Comparison of ENCODE assay signal across 24 cellular contexts in the genomic region with DNA sequence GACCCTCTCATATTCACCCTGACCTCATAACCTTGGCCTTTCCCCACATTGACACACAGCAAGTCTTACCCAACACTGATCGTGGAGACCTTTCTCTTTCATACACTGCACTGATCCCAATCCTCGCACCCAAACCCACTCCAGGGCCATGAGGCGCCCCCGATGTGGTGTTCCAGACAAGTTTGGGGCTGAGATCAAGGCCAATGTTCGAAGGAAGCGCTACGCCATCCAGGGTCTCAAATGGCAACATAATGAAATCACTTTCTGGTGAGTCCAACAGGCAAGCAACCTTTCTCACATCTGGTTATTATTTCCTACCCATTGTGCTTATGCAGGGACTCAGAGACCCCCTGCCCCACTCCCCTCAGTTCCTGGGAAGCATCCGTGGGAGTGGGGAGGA. TPM values are rescaled to one million over a fixed set of nuclear protein-coding genes. Genes with fewer than 3 reads are reported as not detected.
A peak's percentile ranks its signal among the peaks of the same experiment; 100 is the strongest.
DNase-seq lines count a peak whose midpoint lies in the region; ATAC-seq, FAIRE-seq and TF ChIP-seq lines count a peak whose summit lies in the region.
"Had no signal": no experiment of that assay in that cellular context is flagged by ENCODE, and none has a peak within 500 bp of the region (broad histone marks: within the 10 kb centered on the region; RNA-seq: fewer than 3 reads in every experiment).

No MANE protein-coding gene starts in this region.

- peaks cover 62% of the 10 kb centered on the region for H3K4me1 ChIP-seq in adipocyte (ENCODE audit: control insufficient read depth, insufficient read depth, low read length)
- peaks cover 33% of the 10 kb centered on the region for H3K4me1 ChIP-seq in HepG2 (ENCODE audit: insufficient read depth, low read length)
- H3K4me1 ChIP-seq in tibial artery = peaks cover 3 to 69% (median 43%) of the 10 kb centered on the region in 4 donors
- H3K4me1 ChIP-seq: neural progenitor cell, prostate gland had no signal

- no peak for TF ChIP-seq POLR2A in HepG2 (IDR thresholded peaks at IDR 0.05; ENCODE audit: insufficient read depth in 1 of 2, low read depth in 2 of 2, low read length in 2 of 2)

- H3K9me3 ChIP-seq in adipocyte (ENCODE audit: control insufficient read depth, low read length) (no peaks in the 10 kb centered on the region), HepG2 (ENCODE audit: low read length) (no peaks in the 10 kb centered on the region), tibial artery (no peaks in the 10 kb centered on the region)
- H3K9me3 ChIP-seq: Peyer's patch, prostate gland had no signal

- POLR2A ChIA-PET in HepG2 (lab: Yijun Ruan, JAX) = interaction anchor here (1.4 kb wide), 1 partner anchor 165 kb away, joined by 5 read pairs; no protein-coding TSS in a partner anchor

- intact Hi-C loops in HepG2 (cut with micrococcal nuclease; ENCODE audit: unreplicated experiment) = no loop called here
- intact Hi-C loops in tibial artery (cut with DNase I; ENCODE audit: low total_unique reads) = loop anchor here (5.0 kb wide), 1 partner anchor 141 kb away; the partner anchor contains the start of gene AJUBA

- no peak overlapping the region for H3K27ac ChIP-seq in HepG2 (ENCODE audit: extremely low read length, insufficient read depth, low read length)
- H3K27ac ChIP-seq in tibial artery = peak overlapping the region; percentile 92 to 97
- H3K27ac ChIP-seq: neural progenitor cell, prostate gland, SK-N-MC had no signal

- peaks cover 60% of the 10 kb centered on the region for H3K36me3 ChIP-seq in adipocyte (ENCODE audit: control insufficient read depth, insufficient read depth, low read length, severe bottlenecking)
- no peaks in the 10 kb centered on the region for H3K36me3 ChIP-seq in HepG2 (replicated peaks in 1 of 2; ENCODE audit: control insufficient read depth in 1 of 2, insufficient read depth in 2 of 2, low read length in 2 of 2)
- H3K36me3 ChIP-seq in tibial artery = peaks cover 56 to 60% (median 57%) of the 10 kb centered on the region in 3 donors
- H3K36me3 ChIP-seq: neural progenitor cell had no signal

- no peak overlapping the region for H3K4me2 ChIP-seq in HepG2 (ENCODE audit: low read depth, low read length)
- H3K4me2 ChIP-seq: neural progenitor cell had no signal

- CTCF ChIA-PET in HepG2 (lab: Yijun Ruan, JAX; ENCODE audit: low intra/inter-chr PET ratio, low total read pairs) = no interaction called here

- TF ChIP-seq CTCF in HepG2 (CRISPR knock-in tag; IDR thresholded peaks at IDR 0.05) (no peak), tibial artery (IDR thresholded peaks at IDR 0.05) (no peak)

- no TSS peak for BruUV-seq in HepG2 (replicated peaks; lab: Mats Ljungman, UMichigan)

- in situ Hi-C loops in HepG2 (cut with HindIII; ENCODE audit: extremely low pct_ligation_motif_present, low pct_unique_long_range_greater_than_20kb) = no loop called here

- H2AFZ ChIP-seq in HepG2 (ENCODE audit: low read length) = no peak overlapping the region
- H2AFZ ChIP-seq: neural progenitor cell had no signal

- no peaks in the 10 kb centered on the region for H3K79me2 ChIP-seq in HepG2 (ENCODE audit: insufficient read depth, low read length)

- H3K27me3 ChIP-seq in adipocyte (replicated peaks; ENCODE audit: control insufficient read depth, insufficient read depth, low read length) (no peaks in the 10 kb centered on the region), HepG2 (ENCODE audit: control insufficient read depth in 1 of 2, insufficient read depth in 2 of 2, low read length in 2 of 2) (peaks cover 1 to 5% of the 10 kb centered on the region in 2 experiments; a peak in 1 of 5 replicates), tibial artery (no peaks in the 10 kb centered on the region)
- H3K27me3 ChIP-seq: Peyer's patch had no signal

- FAIRE-seq in HepG2 (lab: Jason Lieb, UNC) = no peak
- FAIRE-seq: G401.6, GM18507, keratinocyte had no signal

- TF ChIP-seq EP300 in HepG2 (IDR thresholded peaks at IDR 0.05; ENCODE audit: low read depth in 2 of 2, low read length in 2 of 2) (no peak), HepG2 (CRISPR knock-in tag; IDR thresholded peaks at IDR 0.05; ENCODE audit: borderline replicate concordance) (no peak)

- no peaks in the 10 kb centered on the region for H4K20me1 ChIP-seq in HepG2 (ENCODE audit: insufficient read depth, low read length)

- WGBS in HepG2 (ENCODE audit: low lambda C conversion rate) = 59% methylated on average over 8 of the region's 8 CpGs

- H3K4me3 ChIP-seq in adipocyte (ENCODE audit: low read length) (no peak overlapping the region), HepG2 (replicated peaks in 1 of 3; ENCODE audit: insufficient read depth in 1 of 3, low read depth in 2 of 3, low read length in 3 of 3) (no peak overlapping the region), tibial artery (no peak overlapping the region)
- H3K4me3 ChIP-seq: neural progenitor cell, Peyer's patch, prostate gland, SK-N-MC had no signal

- peak overlapping the region; percentile 76 for H3K9ac ChIP-seq in adipocyte (ENCODE audit: low read length)
- no peak overlapping the region for H3K9ac ChIP-seq in HepG2 (ENCODE audit: insufficient read depth, low read depth, low read length)
- H3K9ac ChIP-seq: neural progenitor cell had no signal

- ATAC-seq in HepG2 (no peak), HG02798 (IDR thresholded peaks at IDR 0.05; ENCODE audit: poor library complexity, unreplicated experiment) (no peak)
- ATAC-seq: activated CD8-positive, alpha-beta memory T cell treated with anti-CD3 and anti-CD28 coated beads, Interleukin-2, amount 10 ng/mL, durations not matched to agents 7 days and 5 days; CD8-positive, alpha-beta T cell; esophagus mucosa; T-helper 17 cell had no signal

- no peak for TF ChIP-seq RAD21 in HepG2 (CRISPR knock-in tag; IDR thresholded peaks at IDR 0.05)

- DNase-seq in adipocyte (ENCODE audit: low read depth) = no peak
- no peak for DNase-seq in HepG2 (ENCODE audit: low spot score)
- DNase-seq in tibial artery = peak in 1 of 2 donors; percentile 44
- DNase-seq in NCI-H82 (lab: John Stamatoyannopoulos, UW) = no peak
- DNase-seq in NCI-H510A (lab: John Stamatoyannopoulos, UW) = no peak
- DNase-seq: activated CD4-positive, alpha-beta T cell treated with anti-CD3 and anti-CD28 coated beads, Interleukin-2, amount 10 ng/mL, durations not matched to agents 24 days and 14 days; activated CD8-positive, alpha-beta memory T cell treated with anti-CD3 and anti-CD28 coated beads, Interleukin-2, amount 10 ng/mL, durations not matched to agents 7 days and 5 days; CD8-positive, alpha-beta T cell; KG1; MV-4-11; NCI-H524; stimulated activated CD4-positive, alpha-beta T cell treated with anti-CD3 and anti-CD28 coated beads, Interleukin-1b, Interleukin-23, amount 100 ng/mL, for 48 hours; T-helper 17 cell had no signal

RNA-seq across cellular contexts. Expression of gene MMP14, which starts 5.4 kb away (rescaled TPM):
- 1.6 and 5.2 TPM in 2 replicates for total RNA-seq in HepG2 (2016; rRNA removed; fragmentation: Illumina TruSeq; extraction: Trizol)
- total RNA-seq in HepG2 (2016; cell fraction: cytosol; rRNA removed; fragmentation: Illumina TruSeq; extraction: Trizol; ENCODE audit: low read depth) = 0.20 and 0.44 TPM in 2 replicates
- 2.1 and 5.2 TPM in 2 replicates for total RNA-seq in HepG2 (2016; cell fraction: insoluble cytoplasmic fraction; rRNA removed; fragmentation: Illumina TruSeq; extraction: Trizol)
- 0.71 and 0.79 TPM in 2 replicates for total RNA-seq in HepG2 (2016; cell fraction: membrane; rRNA removed; fragmentation: Illumina TruSeq; extraction: Trizol)
- total RNA-seq in HepG2 (2016; cell fraction: nucleus; rRNA removed; fragmentation: Illumina TruSeq; extraction: Trizol) = 4.6 and 5.5 TPM in 2 replicates
- 9.8 and 11.3 TPM in 2 replicates for polyA plus RNA-seq in HepG2 (2011; rRNA removed)
- polyA plus RNA-seq in HepG2 (2011; cell fraction: cytosol; rRNA removed) = 5.8 and 6.5 TPM in 2 replicates
- 25.6 and 29.7 TPM in 2 replicates for polyA plus RNA-seq in HepG2 (2011; cell fraction: nucleus; rRNA removed)
- polyA plus RNA-seq in HepG2 (2012) = 4.8 and 11.1 TPM in 2 replicates
- 0.14 and 0.26 TPM in 2 replicates for polyA plus RNA-seq in HepG2 (2016; cell fraction: cytosol; fragmentation: Illumina TruSeq; extraction: Trizol; ENCODE audit: low read depth)
- polyA plus RNA-seq in HepG2 (2016; cell fraction: insoluble cytoplasmic fraction; fragmentation: Illumina TruSeq; extraction: Trizol; ENCODE audit: low read depth) = 1.7 and 2.1 TPM in 2 replicates
- polyA plus RNA-seq in HepG2 (2016; cell fraction: membrane; fragmentation: Illumina TruSeq; extraction: Trizol; ENCODE audit: low read depth) = 0.27 and 0.44 TPM in 2 replicates
- 9.4 and 10.2 TPM in 2 replicates for polyA plus RNA-seq in HepG2 (2016; cell fraction: nucleus; fragmentation: Illumina TruSeq; extraction: Trizol; ENCODE audit: insufficient read depth, low read depth)
- 1.4 and 12.3 TPM in 2 replicates for polyA minus RNA-seq in HepG2 (2011; rRNA and poly(A)+ RNA removed; ENCODE audit: low replicate concordance)
- 2.5 and 3.8 TPM in 2 replicates for polyA minus RNA-seq in HepG2 (2011; cell fraction: cytosol; rRNA and poly(A)+ RNA removed)
- polyA minus RNA-seq in HepG2 (2011; cell fraction: nucleus; rRNA and poly(A)+ RNA removed) = 4.5 and 4.8 TPM in 2 replicates

RNA-seq across cellular contexts. Expression of gene MRPL52, which starts 12.1 kb away (rescaled TPM):
- total RNA-seq in HepG2 (2016; rRNA removed; fragmentation: Illumina TruSeq; extraction: Trizol) = 329 and 420 TPM in 2 replicates
- total RNA-seq in HepG2 (2016; cell fraction: cytosol; rRNA removed; fragmentation: Illumina TruSeq; extraction: Trizol; ENCODE audit: low read depth) = 142 and 155 TPM in 2 replicates
- 341 and 464 TPM in 2 replicates for total RNA-seq in HepG2 (2016; cell fraction: insoluble cytoplasmic fraction; rRNA removed; fragmentation: Illumina TruSeq; extraction: Trizol)
- total RNA-seq in HepG2 (2016; cell fraction: membrane; rRNA removed; fragmentation: Illumina TruSeq; extraction: Trizol) = 156 and 160 TPM in 2 replicates
- 109 and 136 TPM in 2 replicates for total RNA-seq in HepG2 (2016; cell fraction: nucleus; rRNA removed; fragmentation: Illumina TruSeq; extraction: Trizol)
- polyA plus RNA-seq in HepG2 (2011; rRNA removed) = 118 and 123 TPM in 2 replicates
- polyA plus RNA-seq in HepG2 (2011; cell fraction: cytosol; rRNA removed) = 96.8 and 121 TPM in 2 replicates
- polyA plus RNA-seq in HepG2 (2011; cell fraction: nucleus; rRNA removed) = 57.8 and 65.3 TPM in 2 replicates
- 191 and 236 TPM in 2 replicates for polyA plus RNA-seq in HepG2 (2012)
- 177 and 226 TPM in 2 replicates for polyA plus RNA-seq in HepG2 (2016; cell fraction: cytosol; fragmentation: Illumina TruSeq; extraction: Trizol; ENCODE audit: low read depth)
- 443 and 518 TPM in 2 replicates for polyA plus RNA-seq in HepG2 (2016; cell fraction: insoluble cytoplasmic fraction; fragmentation: Illumina TruSeq; extraction: Trizol; ENCODE audit: low read depth)
- polyA plus RNA-seq in HepG2 (2016; cell fraction: membrane; fragmentation: Illumina TruSeq; extraction: Trizol; ENCODE audit: low read depth) = 154 and 175 TPM in 2 replicates
- polyA plus RNA-seq in HepG2 (2016; cell fraction: nucleus; fragmentation: Illumina TruSeq; extraction: Trizol; ENCODE audit: insufficient read depth, low read depth) = 256 and 271 TPM in 2 replicates
- polyA minus RNA-seq in HepG2 (2011; rRNA and poly(A)+ RNA removed; ENCODE audit: low replicate concordance) = 17.7 and 30.4 TPM in 2 replicates
- 72.9 and 76.8 TPM in 2 replicates for polyA minus RNA-seq in HepG2 (2011; cell fraction: cytosol; rRNA and poly(A)+ RNA removed)
- polyA minus RNA-seq in HepG2 (2011; cell fraction: nucleus; rRNA and poly(A)+ RNA removed) = 33.7 and 36.6 TPM in 2 replicates

RNA-seq across cellular contexts. Expression of gene SLC7A7, which starts 26.5 kb away (rescaled TPM):
- 0.07 and 0.13 TPM in 2 replicates for total RNA-seq in HepG2 (2016; rRNA removed; fragmentation: Illumina TruSeq; extraction: Trizol)
- total RNA-seq in HepG2 (2016; cell fraction: cytosol; rRNA removed; fragmentation: Illumina TruSeq; extraction: Trizol; ENCODE audit: low read depth) = not detected in 2 replicates
- 0.17 TPM in 1 of 2 replicates, not detected in the other for total RNA-seq in HepG2 (2016; cell fraction: insoluble cytoplasmic fraction; rRNA removed; fragmentation: Illumina TruSeq; extraction: Trizol)
- total RNA-seq in HepG2 (2016; cell fraction: membrane; rRNA removed; fragmentation: Illumina TruSeq; extraction: Trizol) = 0.10 and 0.15 TPM in 2 replicates
- total RNA-seq in HepG2 (2016; cell fraction: nucleus; rRNA removed; fragmentation: Illumina TruSeq; extraction: Trizol) = 0.38 TPM in 1 of 2 replicates, not detected in the other
- polyA plus RNA-seq in HepG2 (2011; rRNA removed) = 0.63 and 1.1 TPM in 2 replicates
- 0.94 and 1.3 TPM in 2 replicates for polyA plus RNA-seq in HepG2 (2011; cell fraction: cytosol; rRNA removed)
- 2.3 and 2.5 TPM in 2 replicates for polyA plus RNA-seq in HepG2 (2011; cell fraction: nucleus; rRNA removed)
- polyA plus RNA-seq in HepG2 (2012) = 1.3 and 1.7 TPM in 2 replicates
- polyA plus RNA-seq in HepG2 (2016; cell fraction: cytosol; fragmentation: Illumina TruSeq; extraction: Trizol; ENCODE audit: low read depth) = not detected in 2 replicates
- 0.19 and 0.40 TPM in 2 replicates for polyA plus RNA-seq in HepG2 (2016; cell fraction: insoluble cytoplasmic fraction; fragmentation: Illumina TruSeq; extraction: Trizol; ENCODE audit: low read depth)
- 0.23 and 0.27 TPM in 2 replicates for polyA plus RNA-seq in HepG2 (2016; cell fraction: membrane; fragmentation: Illumina TruSeq; extraction: Trizol; ENCODE audit: low read depth)
- not detected in 2 replicates for polyA plus RNA-seq in HepG2 (2016; cell fraction: nucleus; fragmentation: Illumina TruSeq; extraction: Trizol; ENCODE audit: insufficient read depth, low read depth)
- polyA minus RNA-seq in HepG2 (2011; rRNA and poly(A)+ RNA removed; ENCODE audit: low replicate concordance) = 1.2 and 3.2 TPM in 2 replicates
- polyA minus RNA-seq in HepG2 (2011; cell fraction: cytosol; rRNA and poly(A)+ RNA removed) = 0.44 TPM in 1 of 2 replicates, not detected in the other
- 0.50 and 0.90 TPM in 2 replicates for polyA minus RNA-seq in HepG2 (2011; cell fraction: nucleus; rRNA and poly(A)+ RNA removed)
- total RNA-seq: activated CD4-positive, alpha-beta T cell treated with anti-CD3 and anti-CD28 coated beads, Interleukin-2, amount 10 ng/mL, durations not matched to agents 24 days and 14 days; activated T-helper 1 cell treated with anti-CD3 and anti-CD28 coated beads, Interleukin-12 subunit alpha, Interleukin-12 subunit beta, Interleukin-2, Interleukin-4 antibody, amounts not matched to agents 30 ng/mL and 10 ng/mL and 1 ng/mL, durations not matched to agents 14 hours and 24 hours and 36 hours had no signal

RNA-seq across cellular contexts. Expression of gene LRP10, which starts 29.8 kb away (rescaled TPM):
- 8.6 and 16.9 TPM in 2 replicates for total RNA-seq in HepG2 (2016; rRNA removed; fragmentation: Illumina TruSeq; extraction: Trizol)
- 4.6 and 5.4 TPM in 2 replicates for total RNA-seq in HepG2 (2016; cell fraction: cytosol; rRNA removed; fragmentation: Illumina TruSeq; extraction: Trizol; ENCODE audit: low read depth)
- 8.2 and 17.2 TPM in 2 replicates for total RNA-seq in HepG2 (2016; cell fraction: insoluble cytoplasmic fraction; rRNA removed; fragmentation: Illumina TruSeq; extraction: Trizol)
- 13.8 and 15.6 TPM in 2 replicates for total RNA-seq in HepG2 (2016; cell fraction: membrane; rRNA removed; fragmentation: Illumina TruSeq; extraction: Trizol)
- 15.9 and 21.6 TPM in 2 replicates for total RNA-seq in HepG2 (2016; cell fraction: nucleus; rRNA removed; fragmentation: Illumina TruSeq; extraction: Trizol)
- polyA plus RNA-seq in HepG2 (2011; rRNA removed) = 45.2 and 80.6 TPM in 2 replicates
- polyA plus RNA-seq in HepG2 (2011; cell fraction: cytosol; rRNA removed) = 49.4 and 54.8 TPM in 2 replicates
- 70.7 and 85.9 TPM in 2 replicates for polyA plus RNA-seq in HepG2 (2011; cell fraction: nucleus; rRNA removed)
- polyA plus RNA-seq in HepG2 (2012) = 45.8 and 84.6 TPM in 2 replicates
- 6.5 and 7.4 TPM in 2 replicates for polyA plus RNA-seq in HepG2 (2016; cell fraction: cytosol; fragmentation: Illumina TruSeq; extraction: Trizol; ENCODE audit: low read depth)
- 8.2 and 10.9 TPM in 2 replicates for polyA plus RNA-seq in HepG2 (2016; cell fraction: insoluble cytoplasmic fraction; fragmentation: Illumina TruSeq; extraction: Trizol; ENCODE audit: low read depth)
- 11.6 and 13.0 TPM in 2 replicates for polyA plus RNA-seq in HepG2 (2016; cell fraction: membrane; fragmentation: Illumina TruSeq; extraction: Trizol; ENCODE audit: low read depth)
- 22.9 and 23.5 TPM in 2 replicates for polyA plus RNA-seq in HepG2 (2016; cell fraction: nucleus; fragmentation: Illumina TruSeq; extraction: Trizol; ENCODE audit: insufficient read depth, low read depth)
- polyA minus RNA-seq in HepG2 (2011; rRNA and poly(A)+ RNA removed; ENCODE audit: low replicate concordance) = 73.0 and 241 TPM in 2 replicates
- polyA minus RNA-seq in HepG2 (2011; cell fraction: cytosol; rRNA and poly(A)+ RNA removed) = 55.0 and 77.3 TPM in 2 replicates
- polyA minus RNA-seq in HepG2 (2011; cell fraction: nucleus; rRNA and poly(A)+ RNA removed) = 23.4 and 37.7 TPM in 2 replicates

RNA-seq across cellular contexts. Expression of gene REM2, which starts 41.3 kb away (rescaled TPM):
- not detected in 2 replicates for total RNA-seq in HepG2 (2016; rRNA removed; fragmentation: Illumina TruSeq; extraction: Trizol)
- total RNA-seq in HepG2 (2016; cell fraction: cytosol; rRNA removed; fragmentation: Illumina TruSeq; extraction: Trizol; ENCODE audit: low read depth) = not detected in 2 replicates
- total RNA-seq in HepG2 (2016; cell fraction: insoluble cytoplasmic fraction; rRNA removed; fragmentation: Illumina TruSeq; extraction: Trizol) = not detected in 2 replicates
- total RNA-seq in HepG2 (2016; cell fraction: membrane; rRNA removed; fragmentation: Illumina TruSeq; extraction: Trizol) = not detected in 2 replicates
- total RNA-seq in HepG2 (2016; cell fraction: nucleus; rRNA removed; fragmentation: Illumina TruSeq; extraction: Trizol) = not detected in 2 replicates
- 0.20 and 0.31 TPM in 2 replicates for polyA plus RNA-seq in HepG2 (2011; rRNA removed)
- polyA plus RNA-seq in HepG2 (2011; cell fraction: cytosol; rRNA removed) = 0.04 and 0.05 TPM in 2 replicates
- 1.1 and 1.9 TPM in 2 replicates for polyA plus RNA-seq in HepG2 (2011; cell fraction: nucleus; rRNA removed)
- polyA plus RNA-seq in HepG2 (2012) = 0.21 and 0.67 TPM in 2 replicates
- not detected in 2 replicates for polyA plus RNA-seq in HepG2 (2016; cell fraction: cytosol; fragmentation: Illumina TruSeq; extraction: Trizol; ENCODE audit: low read depth)
- polyA plus RNA-seq in HepG2 (2016; cell fraction: insoluble cytoplasmic fraction; fragmentation: Illumina TruSeq; extraction: Trizol; ENCODE audit: low read depth) = not detected in 2 replicates
- not detected in 2 replicates for polyA plus RNA-seq in HepG2 (2016; cell fraction: membrane; fragmentation: Illumina TruSeq; extraction: Trizol; ENCODE audit: low read depth)
- polyA plus RNA-seq in HepG2 (2016; cell fraction: nucleus; fragmentation: Illumina TruSeq; extraction: Trizol; ENCODE audit: insufficient read depth, low read depth) = not detected in 2 replicates
- 0.26 and 0.30 TPM in 2 replicates for polyA minus RNA-seq in HepG2 (2011; rRNA and poly(A)+ RNA removed; ENCODE audit: low replicate concordance)
- not detected in 2 replicates for polyA minus RNA-seq in HepG2 (2011; cell fraction: cytosol; rRNA and poly(A)+ RNA removed)
- 0.25 and 0.90 TPM in 2 replicates for polyA minus RNA-seq in HepG2 (2011; cell fraction: nucleus; rRNA and poly(A)+ RNA removed)
- total RNA-seq: glomerular endothelial cell had no signal
